In genomic region chr4:622996-623913, GRCh38 we compare ENCODE assay signal across 22 cellular contexts. TPM values are rescaled to one million over a fixed set of nuclear protein-coding genes. Genes with fewer than 3 reads are reported as not detected.
"Had no signal": no experiment of that assay in that cellular context is flagged by ENCODE, and none has a peak within 500 bp of the region (broad histone marks: within the 10 kb centered on the region; RNA-seq: fewer than 3 reads in every experiment).

No MANE protein-coding gene starts in this region.

- DNase-seq: activated CD4-positive, alpha-beta T cell treated with anti-CD3 and anti-CD28 coated beads for 4 hours; activated CD8-positive, alpha-beta memory T cell treated with anti-CD3 and anti-CD28 coated beads, Interleukin-2, amount 50 U/mL, for 48 hours; activated CD8-positive, alpha-beta T cell treated with anti-CD3 and anti-CD28 coated beads, Interleukin-2, amount 10 ng/mL, durations not matched to agents 7 days and 5 days; activated naive CD4-positive, alpha-beta T cell treated with anti-CD3 and anti-CD28 coated beads, Interleukin-2, amount 50 U/mL, for 16 hours; dermis blood vessel endothelial cell; esophagus squamous epithelium; foreskin fibroblast; glutamatergic neuron; retina; stimulated activated CD4-positive, alpha-beta T cell treated with anti-CD3 and anti-CD28 coated beads, Interleukin-4, amount 100 ng/mL, for 4 hours; stomach; T-cell; T1000 had no signal

- H2AFZ ChIP-seq: parathyroid adenoma had no signal

- H3K79me2 ChIP-seq: parathyroid adenoma had no signal

- H3K27ac ChIP-seq: esophagus squamous epithelium, left lung, parathyroid adenoma, stomach, tibial artery, vagina, VCaP had no signal

- H3K4me1 ChIP-seq: esophagus squamous epithelium, left lung, parathyroid adenoma, stomach, tibial artery, vagina had no signal

- FAIRE-seq: endometrium had no signal

- H3K9me3 Mint-ChIP-seq: activated T-helper 1 cell treated with anti-CD3 and anti-CD28 coated beads, Interleukin-12 subunit alpha, Interleukin-12 subunit beta, Interleukin-2, Interleukin-4 antibody, amounts not matched to agents 30 ng/mL and 10 ng/mL and 1 ng/mL, durations not matched to agents 14 hours and 24 hours and 36 hours; T-cell had no signal

- ATAC-seq: activated CD8-positive, alpha-beta T cell treated with anti-CD3 and anti-CD28 coated beads, Interleukin-2, amount 10 ng/mL, durations not matched to agents 7 days and 5 days; left lung; T-cell had no signal

- H3K27me3 ChIP-seq: vagina had no signal

- H3K4me3 Mint-ChIP-seq: activated CD8-positive, alpha-beta T cell treated with anti-CD3 and anti-CD28 coated beads, Interleukin-2, amount 10 ng/mL, durations not matched to agents 7 days and 5 days; activated T-helper 1 cell treated with anti-CD3 and anti-CD28 coated beads, Interleukin-12 subunit alpha, Interleukin-12 subunit beta, Interleukin-2, Interleukin-4 antibody, amounts not matched to agents 30 ng/mL and 10 ng/mL and 1 ng/mL, durations not matched to agents 14 hours and 24 hours and 36 hours; T-cell had no signal

- H3K4me3 ChIP-seq: esophagus squamous epithelium, left lung, stomach, tibial artery, vagina had no signal

- H3K9me3 ChIP-seq: esophagus squamous epithelium, left lung, stomach, tibial artery, vagina had no signal

- H3K9ac ChIP-seq: parathyroid adenoma had no signal

- H3K36me3 Mint-ChIP-seq: brain, T-cell had no signal

- H3K36me3 ChIP-seq: esophagus squamous epithelium, left lung, stomach, tibial artery, vagina had no signal

- H3K4me1 Mint-ChIP-seq: T-cell had no signal

- H3K27ac Mint-ChIP-seq: activated CD8-positive, alpha-beta T cell treated with anti-CD3 and anti-CD28 coated beads, Interleukin-2, amount 10 ng/mL, durations not matched to agents 7 days and 5 days; activated T-helper 1 cell treated with anti-CD3 and anti-CD28 coated beads, Interleukin-12 subunit alpha, Interleukin-12 subunit beta, Interleukin-2, Interleukin-4 antibody, amounts not matched to agents 30 ng/mL and 10 ng/mL and 1 ng/mL, durations not matched to agents 14 hours and 24 hours and 36 hours; T-cell had no signal

RNA-seq across cellular contexts. Expression of gene TMEM271, which starts 47.2 kb away (rescaled TPM):
- total RNA-seq: activated CD8-positive, alpha-beta T cell treated with anti-CD3 and anti-CD28 coated beads, Interleukin-2, amount 10 ng/mL, durations not matched to agents 7 days and 5 days; activated T-helper 1 cell treated with anti-CD3 and anti-CD28 coated beads, Interleukin-12 subunit alpha, Interleukin-12 subunit beta, Interleukin-2, Interleukin-4 antibody, amounts not matched to agents 30 ng/mL and 10 ng/mL and 1 ng/mL, durations not matched to agents 14 hours and 24 hours and 36 hours; dermis blood vessel endothelial cell; left lung; skeletal muscle tissue; stomach; T-cell had no signal
